ENCODE assay signal across 1 cellular context in the genomic region with DNA sequence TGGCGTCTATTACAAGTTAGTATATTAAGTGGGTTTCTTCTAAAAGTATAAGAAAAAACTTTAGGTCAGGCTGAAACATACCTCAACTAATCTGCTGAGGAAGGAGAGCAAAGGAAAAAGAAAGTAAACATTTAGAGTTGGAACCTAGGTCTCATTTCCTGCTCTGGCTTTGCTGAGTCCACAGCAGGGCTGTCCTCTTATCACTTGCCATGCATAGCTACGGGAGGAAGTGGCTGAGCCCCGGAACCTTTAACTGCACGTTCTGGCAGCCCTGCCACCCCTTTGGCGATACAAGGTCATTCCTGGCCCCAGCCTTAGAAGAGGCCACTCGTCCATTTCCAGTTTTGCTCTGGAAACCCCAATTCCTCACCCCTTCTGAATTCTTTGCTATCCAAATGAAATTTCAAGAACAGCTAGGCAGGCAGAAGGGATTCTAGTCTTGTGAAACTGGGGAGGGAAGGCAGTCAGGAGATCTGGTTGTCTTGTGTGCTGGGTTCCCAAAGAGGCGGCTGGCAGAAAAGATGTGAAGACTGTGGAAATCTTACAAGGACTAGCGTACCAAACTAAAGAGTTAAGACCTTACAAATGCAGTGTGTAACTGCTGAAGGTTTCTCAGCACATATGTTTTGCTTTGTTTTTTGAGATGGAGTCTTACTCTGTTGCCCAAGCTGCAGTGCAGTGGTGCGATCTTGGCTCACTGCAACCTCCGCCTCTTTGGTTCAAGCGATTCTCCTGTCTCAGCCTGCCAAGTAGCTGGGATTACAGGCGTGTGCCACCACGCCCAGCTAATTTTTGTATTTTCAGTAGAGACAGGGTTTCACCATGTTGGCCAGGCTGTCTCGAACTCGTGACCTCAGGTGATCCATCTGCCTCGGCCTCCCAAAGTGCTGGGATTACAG.
TF ChIP-seq lines count a peak whose summit lies in the region.

No MANE protein-coding gene starts in this region.

TF ChIP-seq in HepG2, 621 proteins besides CTCF, POLR2A, EP300 and RAD21 (continued from another document and continues in another):
- TF ChIP-seq HNF1A (IDR thresholded peaks at IDR 0.05; ENCODE audit: low read depth) (peak; percentile 10; the same call in 1 of the 2 replicates), HNF1A (CRISPR knock-in tag; IDR thresholded peaks at IDR 0.05; ENCODE audit: borderline replicate concordance) (no peak), ZFP82 (CRISPR knock-in tag; IDR thresholded peaks at IDR 0.05; ENCODE audit: borderline replicate concordance) (0 out of 2 replicates have a peak, but pooled peaks have one; percentile 37), THYN1 (CRISPR knock-in tag; IDR thresholded peaks at IDR 0.05; ENCODE audit: borderline replicate concordance, low read depth) (no peak), ZFAT (CRISPR knock-in tag; conservative IDR thresholded peaks at IDR 0.05) (no peak), FOXP1 (IDR thresholded peaks at IDR 0.05) (no peak), FOXP1 (CRISPR knock-in tag; IDR thresholded peaks at IDR 0.05) (peak; percentile 11; the same call in 1 of the 2 replicates), ZKSCAN8 (CRISPR knock-in tag; IDR thresholded peaks at IDR 0.05; ENCODE audit: borderline replicate concordance) (0 out of 2 replicates have a peak, but pooled peaks have one; percentile 31), ZFP41 (CRISPR knock-in tag; IDR thresholded peaks at IDR 0.05; ENCODE audit: borderline replicate concordance) (no peak), MYC (CRISPR knock-in tag; IDR thresholded peaks at IDR 0.05; ENCODE audit: borderline replicate concordance) (peak; percentile 52; the same call in 1 of the 2 replicates), KLF15 (CRISPR knock-in tag; IDR thresholded peaks at IDR 0.05; ENCODE audit: borderline replicate concordance) (no peak), LCORL (IDR thresholded peaks at IDR 0.05) (no peak), LCORL (CRISPR knock-in tag; IDR thresholded peaks at IDR 0.05) (peak; percentile 78), ZNF292 (CRISPR knock-in tag; IDR thresholded peaks at IDR 0.05; ENCODE audit: borderline replicate concordance, low read depth) (peak; percentile 64; the same call in 1 of the 2 replicates), ZNF318 (CRISPR knock-in tag; IDR thresholded peaks at IDR 0.05) (no peak), ZGPAT (CRISPR knock-in tag; IDR thresholded peaks at IDR 0.05) (peak; percentile 62), ZBTB38 (CRISPR knock-in tag; IDR thresholded peaks at IDR 0.05) (peak; percentile 80; the same call in 1 of the 2 replicates), KAT8 (CRISPR knock-in tag; IDR thresholded peaks at IDR 0.05) (peak; percentile 73), HCFC1 (IDR thresholded peaks at IDR 0.05; ENCODE audit: low read depth, low read length) (no peak; the same call in 1 of the 2 replicates), KDM2A (CRISPR knock-in tag; IDR thresholded peaks at IDR 0.05; ENCODE audit: borderline replicate concordance, low read depth) (peak; percentile 16; the same call in 1 of the 2 replicates), ZNF773 (CRISPR knock-in tag; IDR thresholded peaks at IDR 0.05; ENCODE audit: borderline replicate concordance) (no peak)
- TF ChIP-seq, protein P1, sequence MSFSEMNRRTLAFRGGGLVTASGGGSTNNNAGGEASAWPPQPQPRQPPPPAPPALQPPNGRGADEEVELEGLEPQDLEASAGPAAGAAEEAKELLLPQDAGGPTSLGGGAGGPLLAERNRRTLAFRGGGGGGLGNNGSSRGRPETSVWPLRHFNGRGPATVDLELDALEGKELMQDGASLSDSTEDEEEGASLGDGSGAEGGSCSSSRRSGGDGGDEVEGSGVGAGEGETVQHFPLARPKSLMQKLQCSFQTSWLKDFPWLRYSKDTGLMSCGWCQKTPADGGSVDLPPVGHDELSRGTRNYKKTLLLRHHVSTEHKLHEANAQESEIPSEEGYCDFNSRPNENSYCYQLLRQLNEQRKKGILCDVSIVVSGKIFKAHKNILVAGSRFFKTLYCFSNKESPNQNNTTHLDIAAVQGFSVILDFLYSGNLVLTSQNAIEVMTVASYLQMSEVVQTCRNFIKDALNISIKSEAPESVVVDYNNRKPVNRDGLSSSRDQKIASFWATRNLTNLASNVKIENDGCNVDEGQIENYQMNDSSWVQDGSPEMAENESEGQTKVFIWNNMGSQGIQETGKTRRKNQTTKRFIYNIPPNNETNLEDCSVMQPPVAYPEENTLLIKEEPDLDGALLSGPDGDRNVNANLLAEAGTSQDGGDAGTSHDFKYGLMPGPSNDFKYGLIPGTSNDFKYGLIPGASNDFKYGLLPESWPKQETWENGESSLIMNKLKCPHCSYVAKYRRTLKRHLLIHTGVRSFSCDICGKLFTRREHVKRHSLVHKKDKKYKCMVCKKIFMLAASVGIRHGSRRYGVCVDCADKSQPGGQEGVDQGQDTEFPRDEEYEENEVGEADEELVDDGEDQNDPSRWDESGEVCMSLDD (CRISPR knock-in tag; IDR thresholded peaks at IDR 0.05; ENCODE audit: borderline replicate concordance), result no peak
- TF ChIP-seq, protein P2, sequence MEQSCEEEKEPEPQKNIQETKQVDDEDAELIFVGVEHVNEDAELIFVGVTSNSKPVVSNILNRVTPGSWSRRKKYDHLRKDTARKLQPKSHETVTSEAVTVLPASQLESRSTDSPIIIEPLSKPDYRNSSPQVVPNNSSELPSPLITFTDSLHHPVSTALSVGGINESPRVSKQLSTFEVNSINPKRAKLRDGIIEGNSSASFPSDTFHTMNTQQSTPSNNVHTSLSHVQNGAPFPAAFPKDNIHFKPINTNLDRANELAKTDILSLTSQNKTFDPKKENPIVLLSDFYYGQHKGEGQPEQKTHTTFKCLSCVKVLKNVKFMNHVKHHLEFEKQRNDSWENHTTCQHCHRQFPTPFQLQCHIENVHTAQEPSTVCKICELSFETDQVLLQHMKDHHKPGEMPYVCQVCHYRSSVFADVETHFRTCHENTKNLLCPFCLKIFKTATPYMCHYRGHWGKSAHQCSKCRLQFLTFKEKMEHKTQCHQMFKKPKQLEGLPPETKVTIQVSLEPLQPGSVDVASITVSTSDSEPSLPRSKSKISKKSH (CRISPR knock-in tag; IDR thresholded peaks at IDR 0.05; ENCODE audit: borderline replicate concordance), result no peak
- TF ChIP-seq, protein P3, sequence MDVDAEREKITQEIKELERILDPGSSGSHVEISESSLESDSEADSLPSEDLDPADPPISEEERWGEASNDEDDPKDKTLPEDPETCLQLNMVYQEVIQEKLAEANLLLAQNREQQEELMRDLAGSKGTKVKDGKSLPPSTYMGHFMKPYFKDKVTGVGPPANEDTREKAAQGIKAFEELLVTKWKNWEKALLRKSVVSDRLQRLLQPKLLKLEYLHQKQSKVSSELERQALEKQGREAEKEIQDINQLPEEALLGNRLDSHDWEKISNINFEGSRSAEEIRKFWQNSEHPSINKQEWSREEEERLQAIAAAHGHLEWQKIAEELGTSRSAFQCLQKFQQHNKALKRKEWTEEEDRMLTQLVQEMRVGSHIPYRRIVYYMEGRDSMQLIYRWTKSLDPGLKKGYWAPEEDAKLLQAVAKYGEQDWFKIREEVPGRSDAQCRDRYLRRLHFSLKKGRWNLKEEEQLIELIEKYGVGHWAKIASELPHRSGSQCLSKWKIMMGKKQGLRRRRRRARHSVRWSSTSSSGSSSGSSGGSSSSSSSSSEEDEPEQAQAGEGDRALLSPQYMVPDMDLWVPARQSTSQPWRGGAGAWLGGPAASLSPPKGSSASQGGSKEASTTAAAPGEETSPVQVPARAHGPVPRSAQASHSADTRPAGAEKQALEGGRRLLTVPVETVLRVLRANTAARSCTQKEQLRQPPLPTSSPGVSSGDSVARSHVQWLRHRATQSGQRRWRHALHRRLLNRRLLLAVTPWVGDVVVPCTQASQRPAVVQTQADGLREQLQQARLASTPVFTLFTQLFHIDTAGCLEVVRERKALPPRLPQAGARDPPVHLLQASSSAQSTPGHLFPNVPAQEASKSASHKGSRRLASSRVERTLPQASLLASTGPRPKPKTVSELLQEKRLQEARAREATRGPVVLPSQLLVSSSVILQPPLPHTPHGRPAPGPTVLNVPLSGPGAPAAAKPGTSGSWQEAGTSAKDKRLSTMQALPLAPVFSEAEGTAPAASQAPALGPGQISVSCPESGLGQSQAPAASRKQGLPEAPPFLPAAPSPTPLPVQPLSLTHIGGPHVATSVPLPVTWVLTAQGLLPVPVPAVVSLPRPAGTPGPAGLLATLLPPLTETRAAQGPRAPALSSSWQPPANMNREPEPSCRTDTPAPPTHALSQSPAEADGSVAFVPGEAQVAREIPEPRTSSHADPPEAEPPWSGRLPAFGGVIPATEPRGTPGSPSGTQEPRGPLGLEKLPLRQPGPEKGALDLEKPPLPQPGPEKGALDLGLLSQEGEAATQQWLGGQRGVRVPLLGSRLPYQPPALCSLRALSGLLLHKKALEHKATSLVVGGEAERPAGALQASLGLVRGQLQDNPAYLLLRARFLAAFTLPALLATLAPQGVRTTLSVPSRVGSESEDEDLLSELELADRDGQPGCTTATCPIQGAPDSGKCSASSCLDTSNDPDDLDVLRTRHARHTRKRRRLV (CRISPR knock-in tag; IDR thresholded peaks at IDR 0.05), result no peak
